ENCODE assay signal across 21 cellular contexts in the genomic region with DNA sequence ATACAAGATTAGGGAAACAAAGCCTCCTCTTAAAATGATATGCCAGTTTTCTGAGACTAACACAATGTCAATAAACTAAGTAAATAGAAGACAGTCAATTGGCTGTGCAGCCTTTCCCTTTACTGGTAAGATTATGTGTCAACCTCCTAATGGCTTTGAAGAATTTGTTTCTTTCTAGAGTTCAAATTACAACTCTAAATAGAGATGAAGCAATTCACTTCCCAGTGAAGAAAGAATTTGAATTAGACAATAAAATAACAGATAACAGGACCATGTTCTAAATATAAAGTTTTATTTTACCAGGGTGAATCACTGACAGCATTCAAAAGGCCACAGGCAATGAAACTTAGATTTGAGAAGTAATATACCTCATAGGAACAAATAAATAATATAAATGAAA.
DNase-seq lines count a peak whose midpoint lies in the region; ATAC-seq, FAIRE-seq and TF ChIP-seq lines count a peak whose summit lies in the region.
"Had no signal": no experiment of that assay in that cellular context is flagged by ENCODE, and none has a peak within 500 bp of the region (broad histone marks: within the 10 kb centered on the region; RNA-seq: fewer than 3 reads in every experiment).

No MANE protein-coding gene starts in this region.

- H3K4me3 Mint-ChIP-seq in astrocyte (ENCODE audit: unreplicated experiment) = no peak overlapping the region
- H3K4me3 Mint-ChIP-seq: CD8-positive, alpha-beta memory T cell had no signal

- no peaks in the 10 kb centered on the region for H3K9me3 Mint-ChIP-seq in astrocyte (ENCODE audit: unreplicated experiment)

- H3K36me3 Mint-ChIP-seq in astrocyte (ENCODE audit: low read depth, unreplicated experiment) = no peaks in the 10 kb centered on the region
- H3K36me3 Mint-ChIP-seq: CD8-positive, alpha-beta memory T cell had no signal

- H3K27me3 ChIP-seq in astrocyte (ENCODE audit: insufficient read depth, low read length) = no peaks in the 10 kb centered on the region
- H3K27me3 ChIP-seq: body of pancreas, suprapubic skin had no signal

- FAIRE-seq in astrocyte (lab: Jason Lieb, UNC) = no peak
- FAIRE-seq: G401.6 had no signal

- H3K27ac Mint-ChIP-seq in astrocyte (ENCODE audit: unreplicated experiment) = no peak overlapping the region
- H3K27ac Mint-ChIP-seq: CD8-positive, alpha-beta memory T cell had no signal

- no peaks in the 10 kb centered on the region for H3K4me1 ChIP-seq in astrocyte (ENCODE audit: insufficient read depth, low read length)
- H3K4me1 ChIP-seq: body of pancreas, suprapubic skin had no signal

- DNase-seq in DMS153 (lab: John Stamatoyannopoulos, UW) (peak; percentile 87), M059J (ENCODE audit: low read depth) (peak; percentile 14), NCI-H345 (lab: John Stamatoyannopoulos, UW) (peak; percentile 48), astrocyte (ENCODE audit: low read depth) (peak; percentile 11), amniotic stem cell (lab: John Stamatoyannopoulos, UW) (no peak), NCI-H1930 (lab: John Stamatoyannopoulos, UW) (no peak)
- DNase-seq: activated CD4-positive, alpha-beta T cell treated with anti-CD3 and anti-CD28 coated beads, Interleukin-2, amount 50 U/mL, for 4 hours; activated naive CD4-positive, alpha-beta T cell treated with anti-CD3 and anti-CD28 coated beads, Interleukin-2, amount 50 U/mL, for 16 hours; activated T-cell treated with anti-CD3 and anti-CD28 coated beads, Interleukin-2, amount 50 U/mL, for 1 hour; body of pancreas; CD8-positive, alpha-beta memory T cell; cortex of kidney; left ventricle myocardium superior; NK-92 treated with Interleukin-12 subunit alpha and Interleukin-12 subunit beta, amount 100 ng/mL, for 24 hours; stimulated activated CD4-positive, alpha-beta T cell treated with anti-CD3 and anti-CD28 coated beads, Interleukin-4, amount 100 ng/mL, for 24 hours; SW 1271 had no signal

- no peaks in the 10 kb centered on the region for H3K27me3 Mint-ChIP-seq in astrocyte (ENCODE audit: low read depth, unreplicated experiment)
- H3K27me3 Mint-ChIP-seq: CD8-positive, alpha-beta memory T cell had no signal

- no peaks in the 10 kb centered on the region for H3K79me2 ChIP-seq in astrocyte (ENCODE audit: insufficient read depth, low read length)

- H4K20me1 ChIP-seq in astrocyte (ENCODE audit: insufficient read depth, low read length) = no peaks in the 10 kb centered on the region

- no peaks in the 10 kb centered on the region for H3K9me3 ChIP-seq in astrocyte (ENCODE audit: insufficient read depth, low read depth, low read length)
- H3K9me3 ChIP-seq: body of pancreas, suprapubic skin had no signal

- no peak overlapping the region for H3K27ac ChIP-seq in astrocyte (ENCODE audit: low read depth, low read length)
- H3K27ac ChIP-seq: body of pancreas, epithelial cell of prostate, suprapubic skin had no signal

- H3K36me3 ChIP-seq in astrocyte (ENCODE audit: insufficient read depth, low read length) = no peaks in the 10 kb centered on the region
- H3K36me3 ChIP-seq: suprapubic skin had no signal

- H3K9ac ChIP-seq in astrocyte (ENCODE audit: low read length) = no peak overlapping the region

- TF ChIP-seq CTCF in astrocyte (IDR thresholded peaks at IDR 0.05; ENCODE audit: insufficient read depth, low read depth, low read length) = no peak

- H3K4me1 Mint-ChIP-seq in astrocyte (ENCODE audit: low read depth, unreplicated experiment) = no peaks in the 10 kb centered on the region
- H3K4me1 Mint-ChIP-seq: CD8-positive, alpha-beta memory T cell had no signal

- no peak overlapping the region for H2AFZ ChIP-seq in astrocyte (ENCODE audit: low read depth, low read length)

- ATAC-seq in GM19395 (IDR thresholded peaks at IDR 0.05; ENCODE audit: unreplicated experiment) (no peak), GM21447 (IDR thresholded peaks at IDR 0.05; ENCODE audit: unreplicated experiment) (no peak)
- ATAC-seq: body of pancreas, left ventricle myocardium superior had no signal

- H3K4me3 ChIP-seq in astrocyte (ENCODE audit: insufficient read depth, low read depth, low read length) = no peak overlapping the region
- H3K4me3 ChIP-seq: body of pancreas, suprapubic skin had no signal

- H3K4me2 ChIP-seq in astrocyte (ENCODE audit: low read length) = no peak overlapping the region

Comparison
In these comparisons a context has a peak if more than half of its experiments do, and no peak if none do; other contexts are left out.
1. DNase-seq: peak in DMS153 (single experiment), M059J (single experiment), NCI-H345 (single experiment) and astrocyte (single experiment); none in amniotic stem cell (single experiment) and NCI-H1930 (0 of 2).